ENCODE assay signal across 1 cellular context in genomic region chr1:28259252-28259934, GRCh38.
TF ChIP-seq lines count a peak whose summit lies in the region.

A gene with protein sequence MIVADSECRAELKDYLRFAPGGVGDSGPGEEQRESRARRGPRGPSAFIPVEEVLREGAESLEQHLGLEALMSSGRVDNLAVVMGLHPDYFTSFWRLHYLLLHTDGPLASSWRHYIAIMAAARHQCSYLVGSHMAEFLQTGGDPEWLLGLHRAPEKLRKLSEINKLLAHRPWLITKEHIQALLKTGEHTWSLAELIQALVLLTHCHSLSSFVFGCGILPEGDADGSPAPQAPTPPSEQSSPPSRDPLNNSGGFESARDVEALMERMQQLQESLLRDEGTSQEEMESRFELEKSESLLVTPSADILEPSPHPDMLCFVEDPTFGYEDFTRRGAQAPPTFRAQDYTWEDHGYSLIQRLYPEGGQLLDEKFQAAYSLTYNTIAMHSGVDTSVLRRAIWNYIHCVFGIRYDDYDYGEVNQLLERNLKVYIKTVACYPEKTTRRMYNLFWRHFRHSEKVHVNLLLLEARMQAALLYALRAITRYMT (plus strand): TSS chr1:28259518. CDS start chr1:28259848, 330 bp downstream.

TF ChIP-seq in HEK293, 187 proteins besides CTCF, POLR2A, EP300 and RAD21 (continued from another document):
- TF ChIP-seq ZSCAN5A (tag by site-specific recombination; IDR thresholded peaks at IDR 0.05) (0 out of 2 replicates have a peak, but pooled peaks have one; percentile 58), ZNF175 (tag by site-specific recombination; IDR thresholded peaks at IDR 0.05) (no peak), GLIS1 (tag by site-specific recombination; IDR thresholded peaks at IDR 0.05) (peak; percentile 54), ZFP41 (tag by site-specific recombination; IDR thresholded peaks at IDR 0.05; ENCODE audit: borderline replicate concordance) (no peak), ZBTB7A (tag by site-specific recombination; IDR thresholded peaks at IDR 0.05; ENCODE audit: low read depth) (0 out of 2 replicates have a peak, but pooled peaks have one; percentile 50), ZNF654 (tag by site-specific recombination; IDR thresholded peaks at IDR 0.05; ENCODE audit: low read depth) (no peak), FEZF1 (tag by site-specific recombination; IDR thresholded peaks at IDR 0.05) (no peak), ZBTB20 (tag by site-specific recombination; IDR thresholded peaks at IDR 0.05) (no peak), ZNF501 (tag by site-specific recombination; IDR thresholded peaks at IDR 0.05) (peak; percentile 92), MZF1 (tag by site-specific recombination; IDR thresholded peaks at IDR 0.05; ENCODE audit: borderline replicate concordance) (0 out of 2 replicates have a peak, but pooled peaks have one; percentile 26), ZNF398 (tag by site-specific recombination; IDR thresholded peaks at IDR 0.05) (no peak), ZNF202 (tag by site-specific recombination; IDR thresholded peaks at IDR 0.05; ENCODE audit: borderline replicate concordance) (no peak), MYNN (tag by site-specific recombination; IDR thresholded peaks at IDR 0.05; ENCODE audit: borderline replicate concordance) (no peak), BCL11A (tag by site-specific recombination; IDR thresholded peaks at IDR 0.05; ENCODE audit: low read depth) (no peak), ZNF426 (tag by site-specific recombination; IDR thresholded peaks at IDR 0.05) (no peak), ZNF843 (tag by site-specific recombination; IDR thresholded peaks at IDR 0.05) (no peak; the same call in 1 of the 2 replicates), ZFP3 (tag by site-specific recombination; IDR thresholded peaks at IDR 0.05; ENCODE audit: low read depth) (no peak), ZXDB (tag by site-specific recombination; IDR thresholded peaks at IDR 0.05) (0 out of 2 replicates have a peak, but pooled peaks have one; percentile 86), RBAK (tag by site-specific recombination; IDR thresholded peaks at IDR 0.05) (no peak), BCL11B (tag by site-specific recombination; IDR thresholded peaks at IDR 0.05; ENCODE audit: low read depth) (0 out of 2 replicates have a peak, but pooled peaks have one; percentile 73), ZNF391 (tag by site-specific recombination; IDR thresholded peaks at IDR 0.05; ENCODE audit: borderline replicate concordance, low read depth) (no peak; the same call in 1 of the 2 replicates), ZNF362 (tag by site-specific recombination; IDR thresholded peaks at IDR 0.05) (no peak), ZNF529 (tag by site-specific recombination; IDR thresholded peaks at IDR 0.05; ENCODE audit: insufficient replicate concordance) (no peak), ZNF791 (tag by site-specific recombination; IDR thresholded peaks at IDR 0.05) (0 out of 2 replicates have a peak, but pooled peaks have one; percentile 21), ZNF707 (tag by site-specific recombination; IDR thresholded peaks at IDR 0.05) (no peak), ZNF335 (tag by site-specific recombination; conservative IDR thresholded peaks at IDR 0.05) (peak; percentile 45; the same call in 1 of the 2 replicates), SP3 (tag by site-specific recombination; IDR thresholded peaks at IDR 0.05) (peak; percentile 98), ZNF416 (tag by site-specific recombination; IDR thresholded peaks at IDR 0.05) (no peak), ZNF18 (tag by site-specific recombination; IDR thresholded peaks at IDR 0.05) (peak; percentile 42; the same call in 1 of the 2 replicates), ZNF423 (tag by site-specific recombination; IDR thresholded peaks at IDR 0.05) (peak; percentile 49; the same call in 1 of the 2 replicates), GLIS2 (tag by site-specific recombination; IDR thresholded peaks at IDR 0.05) (peak; percentile 97), WT1 (tag by site-specific recombination; IDR thresholded peaks at IDR 0.05) (0 out of 2 replicates have a peak, but pooled peaks have one; percentile 8), HOXD13 (CRISPR knock-in tag; IDR thresholded peaks at IDR 0.05; ENCODE audit: borderline replicate concordance) (peak; percentile 53; the same call in 1 of the 2 replicates), ZNF394 (tag by site-specific recombination; IDR thresholded peaks at IDR 0.05; ENCODE audit: borderline replicate concordance) (peak; percentile 78; the same call in 1 of the 2 replicates), ZNF585B (tag by site-specific recombination; IDR thresholded peaks at IDR 0.05) (no peak), ZIC2 (tag by site-specific recombination; IDR thresholded peaks at IDR 0.05) (peak; percentile 69), KLF10 (tag by site-specific recombination; IDR thresholded peaks at IDR 0.05) (0 out of 2 replicates have a peak, but pooled peaks have one; percentile 43), ZNF341 (tag by site-specific recombination; IDR thresholded peaks at IDR 0.05; ENCODE audit: low read depth) (peak; percentile 94), ZBTB21 (tag by site-specific recombination; IDR thresholded peaks at IDR 0.05) (no peak), ZNF266 (tag by site-specific recombination; IDR thresholded peaks at IDR 0.05; ENCODE audit: low read depth) (no peak), ZBTB8A (tag by site-specific recombination; IDR thresholded peaks at IDR 0.05) (peak; percentile 94), ZNF48 (tag by site-specific recombination; IDR thresholded peaks at IDR 0.05) (no peak)
- TF ChIP-seq, protein P1, sequence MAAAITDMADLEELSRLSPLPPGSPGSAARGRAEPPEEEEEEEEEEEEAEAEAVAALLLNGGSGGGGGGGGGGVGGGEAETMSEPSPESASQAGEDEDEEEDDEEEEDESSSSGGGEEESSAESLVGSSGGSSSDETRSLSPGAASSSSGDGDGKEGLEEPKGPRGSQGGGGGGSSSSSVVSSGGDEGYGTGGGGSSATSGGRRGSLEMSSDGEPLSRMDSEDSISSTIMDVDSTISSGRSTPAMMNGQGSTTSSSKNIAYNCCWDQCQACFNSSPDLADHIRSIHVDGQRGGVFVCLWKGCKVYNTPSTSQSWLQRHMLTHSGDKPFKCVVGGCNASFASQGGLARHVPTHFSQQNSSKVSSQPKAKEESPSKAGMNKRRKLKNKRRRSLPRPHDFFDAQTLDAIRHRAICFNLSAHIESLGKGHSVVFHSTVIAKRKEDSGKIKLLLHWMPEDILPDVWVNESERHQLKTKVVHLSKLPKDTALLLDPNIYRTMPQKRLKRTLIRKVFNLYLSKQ (tag by site-specific recombination; IDR thresholded peaks at IDR 0.05; ENCODE audit: borderline replicate concordance) = no peak
- TF ChIP-seq, protein P2, sequence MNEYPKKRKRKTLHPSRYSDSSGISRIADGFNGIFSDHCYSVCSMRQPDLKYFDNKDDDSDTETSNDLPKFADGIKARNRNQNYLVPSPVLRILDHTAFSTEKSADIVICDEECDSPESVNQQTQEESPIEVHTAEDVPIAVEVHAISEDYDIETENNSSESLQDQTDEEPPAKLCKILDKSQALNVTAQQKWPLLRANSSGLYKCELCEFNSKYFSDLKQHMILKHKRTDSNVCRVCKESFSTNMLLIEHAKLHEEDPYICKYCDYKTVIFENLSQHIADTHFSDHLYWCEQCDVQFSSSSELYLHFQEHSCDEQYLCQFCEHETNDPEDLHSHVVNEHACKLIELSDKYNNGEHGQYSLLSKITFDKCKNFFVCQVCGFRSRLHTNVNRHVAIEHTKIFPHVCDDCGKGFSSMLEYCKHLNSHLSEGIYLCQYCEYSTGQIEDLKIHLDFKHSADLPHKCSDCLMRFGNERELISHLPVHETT (tag by site-specific recombination; IDR thresholded peaks at IDR 0.05) = peak; percentile 62; the same call in 1 of the 2 replicates
- TF ChIP-seq, protein P3, sequence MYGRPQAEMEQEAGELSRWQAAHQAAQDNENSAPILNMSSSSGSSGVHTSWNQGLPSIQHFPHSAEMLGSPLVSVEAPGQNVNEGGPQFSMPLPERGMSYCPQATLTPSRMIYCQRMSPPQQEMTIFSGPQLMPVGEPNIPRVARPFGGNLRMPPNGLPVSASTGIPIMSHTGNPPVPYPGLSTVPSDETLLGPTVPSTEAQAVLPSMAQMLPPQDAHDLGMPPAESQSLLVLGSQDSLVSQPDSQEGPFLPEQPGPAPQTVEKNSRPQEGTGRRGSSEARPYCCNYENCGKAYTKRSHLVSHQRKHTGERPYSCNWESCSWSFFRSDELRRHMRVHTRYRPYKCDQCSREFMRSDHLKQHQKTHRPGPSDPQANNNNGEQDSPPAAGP (tag by site-specific recombination; IDR thresholded peaks at IDR 0.05) = 0 out of 2 replicates have a peak, but pooled peaks have one; percentile 33
- TF ChIP-seq, protein P4, sequence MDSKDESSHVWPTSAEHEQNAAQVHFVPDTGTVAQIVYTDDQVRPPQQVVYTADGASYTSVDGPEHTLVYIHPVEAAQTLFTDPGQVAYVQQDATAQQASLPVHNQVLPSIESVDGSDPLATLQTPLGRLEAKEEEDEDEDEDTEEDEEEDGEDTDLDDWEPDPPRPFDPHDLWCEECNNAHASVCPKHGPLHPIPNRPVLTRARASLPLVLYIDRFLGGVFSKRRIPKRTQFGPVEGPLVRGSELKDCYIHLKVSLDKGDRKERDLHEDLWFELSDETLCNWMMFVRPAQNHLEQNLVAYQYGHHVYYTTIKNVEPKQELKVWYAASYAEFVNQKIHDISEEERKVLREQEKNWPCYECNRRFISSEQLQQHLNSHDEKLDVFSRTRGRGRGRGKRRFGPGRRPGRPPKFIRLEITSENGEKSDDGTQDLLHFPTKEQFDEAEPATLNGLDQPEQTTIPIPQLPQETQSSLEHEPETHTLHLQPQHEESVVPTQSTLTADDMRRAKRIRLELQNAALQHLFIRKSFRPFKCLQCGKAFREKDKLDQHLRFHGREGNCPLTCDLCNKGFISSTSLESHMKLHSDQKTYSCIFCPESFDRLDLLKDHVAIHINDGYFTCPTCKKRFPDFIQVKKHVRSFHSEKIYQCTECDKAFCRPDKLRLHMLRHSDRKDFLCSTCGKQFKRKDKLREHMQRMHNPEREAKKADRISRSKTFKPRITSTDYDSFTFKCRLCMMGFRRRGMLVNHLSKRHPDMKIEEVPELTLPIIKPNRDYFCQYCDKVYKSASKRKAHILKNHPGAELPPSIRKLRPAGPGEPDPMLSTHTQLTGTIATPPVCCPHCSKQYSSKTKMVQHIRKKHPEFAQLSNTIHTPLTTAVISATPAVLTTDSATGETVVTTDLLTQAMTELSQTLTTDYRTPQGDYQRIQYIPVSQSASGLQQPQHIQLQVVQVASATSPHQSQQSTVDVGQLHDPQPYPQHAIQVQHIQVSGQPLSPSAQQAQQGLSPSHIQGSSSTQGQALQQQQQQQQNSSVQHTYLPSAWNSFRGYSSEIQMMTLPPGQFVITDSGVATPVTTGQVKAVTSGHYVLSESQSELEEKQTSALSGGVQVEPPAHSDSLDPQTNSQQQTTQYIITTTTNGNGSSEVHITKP (tag by site-specific recombination; IDR thresholded peaks at IDR 0.05) = no peak
- TF ChIP-seq, protein P5, sequence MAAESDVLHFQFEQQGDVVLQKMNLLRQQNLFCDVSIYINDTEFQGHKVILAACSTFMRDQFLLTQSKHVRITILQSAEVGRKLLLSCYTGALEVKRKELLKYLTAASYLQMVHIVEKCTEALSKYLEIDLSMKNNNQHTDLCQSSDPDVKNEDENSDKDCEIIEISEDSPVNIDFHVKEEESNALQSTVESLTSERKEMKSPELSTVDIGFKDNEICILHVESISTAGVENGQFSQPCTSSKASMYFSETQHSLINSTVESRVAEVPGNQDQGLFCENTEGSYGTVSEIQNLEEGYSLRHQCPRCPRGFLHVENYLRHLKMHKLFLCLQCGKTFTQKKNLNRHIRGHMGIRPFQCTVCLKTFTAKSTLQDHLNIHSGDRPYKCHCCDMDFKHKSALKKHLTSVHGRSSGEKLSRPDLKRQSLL (tag by site-specific recombination; IDR thresholded peaks at IDR 0.05) = peak; percentile 90
